In the genomic region with DNA sequence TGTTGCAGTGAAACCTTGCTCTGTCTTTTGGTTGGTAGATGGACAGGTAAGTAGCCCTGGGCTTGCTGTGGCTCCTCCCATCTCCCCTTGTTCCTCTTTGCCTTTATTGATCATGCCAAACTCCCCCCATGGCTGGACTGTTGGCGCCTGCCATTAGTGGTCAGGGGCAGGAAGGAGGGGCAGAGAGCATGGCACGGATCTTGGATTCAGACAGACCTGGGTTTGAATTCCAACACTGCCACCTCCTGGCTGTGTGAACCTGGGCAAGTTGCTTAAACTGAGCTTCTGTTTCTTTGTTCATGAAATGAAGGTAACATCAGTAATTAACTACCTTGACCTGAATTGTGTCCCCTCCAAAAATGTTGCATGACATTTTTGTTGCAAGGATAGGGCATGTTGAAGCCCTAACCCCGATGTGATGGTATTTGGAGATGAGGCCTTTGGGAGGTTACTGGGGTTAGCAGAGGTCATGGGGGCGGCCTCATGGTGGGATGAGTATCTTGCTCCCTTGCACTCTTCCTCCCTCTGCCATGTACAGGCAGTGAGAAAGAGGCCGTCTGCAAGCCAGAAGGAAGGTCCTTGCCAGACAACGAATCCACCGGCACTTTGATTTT, we compare ENCODE assay signal across 8 cellular contexts. TPM values are rescaled to one million over a fixed set of nuclear protein-coding genes. Genes with fewer than 3 reads are reported as not detected.
DNase-seq lines count a peak whose midpoint lies in the region; ATAC-seq and TF ChIP-seq lines count a peak whose summit lies in the region.

No MANE protein-coding gene starts in this region.

- H3K4me3 ChIP-seq in KMS-11 (IDR thresholded peaks at IDR 0.05; ENCODE audit: insufficient read depth, low read depth, low read length), result no peak overlapping the region
- no peak overlapping the region for H3K4me3 ChIP-seq in Peyer's patch
- H3K4me3 ChIP-seq in gastrocnemius medialis, result no peak overlapping the region

- no peak overlapping the region for H3K9ac ChIP-seq in KMS-11

- TF ChIP-seq POLR2A in Peyer's patch (IDR thresholded peaks at IDR 0.05) (no peak), gastrocnemius medialis (IDR thresholded peaks at IDR 0.05) (no peak)

- intact Hi-C loops in gastrocnemius medialis (cut with DNase I; ENCODE audit: low total_unique reads), result loop anchor here (5.0 to 10.0 kb wide), 2 partner anchors 100 to 323 kb away; a partner anchor contains a TSS

- no peaks in the 10 kb centered on the region for H4K20me1 ChIP-seq in KMS-11 (ENCODE audit: insufficient read depth)

- H3K79me2 ChIP-seq in KMS-11 (ENCODE audit: insufficient read depth, low read depth), result no peaks in the 10 kb centered on the region

- in situ Hi-C loops in gastrocnemius medialis (cut with MboI; ENCODE audit: low sequenced_read_pairs in 4 of 4), result loop anchor here (5.0 to 25.0 kb wide), 3 partner anchors 250 to 397 kb away; no protein-coding TSS in a partner anchor

- no peaks in the 10 kb centered on the region for H3K27me3 ChIP-seq in KMS-11 (ENCODE audit: insufficient read depth, low read depth)
- no peaks in the 10 kb centered on the region for H3K27me3 ChIP-seq in Peyer's patch
- H3K27me3 ChIP-seq in gastrocnemius medialis, result no peaks in the 10 kb centered on the region

- peaks cover 24% of the 10 kb centered on the region for H3K4me1 Mint-ChIP-seq in activated CD4-positive, alpha-beta T cell treated with anti-CD3 and anti-CD28 coated beads, Interleukin-2, amount 10 ng/mL, durations not matched to agents 7 days and 5 days

- no peaks in the 10 kb centered on the region for H3K9me3 Mint-ChIP-seq in activated CD4-positive, alpha-beta T cell treated with anti-CD3 and anti-CD28 coated beads, Interleukin-2, amount 10 ng/mL, durations not matched to agents 7 days and 5 days

- H3K27ac ChIP-seq in KMS-11 (no peak overlapping the region), Peyer's patch (no peak overlapping the region), gastrocnemius medialis (no peak overlapping the region)

- no peak overlapping the region for H2AFZ ChIP-seq in KMS-11 (ENCODE audit: low read depth)

- H3K36me3 ChIP-seq in KMS-11 (ENCODE audit: insufficient read depth) (no peaks in the 10 kb centered on the region), Peyer's patch (no peaks in the 10 kb centered on the region), gastrocnemius medialis (no peaks in the 10 kb centered on the region)

- H3K4me1 ChIP-seq in KMS-11 (ENCODE audit: low read depth, poor library complexity, severe bottlenecking) (no peaks in the 10 kb centered on the region), Peyer's patch (peaks cover 0 to 18% (median 0%) of the 10 kb centered on the region in 4 donors), gastrocnemius medialis (peaks cover 6 to 15% of the 10 kb centered on the region in 2 donors)

- no peaks in the 10 kb centered on the region for H3K27me3 Mint-ChIP-seq in activated CD4-positive, alpha-beta T cell treated with anti-CD3 and anti-CD28 coated beads, Interleukin-2, amount 10 ng/mL, durations not matched to agents 7 days and 5 days

- CTCF ChIA-PET in activated CD4-positive, alpha-beta T cell treated with anti-CD3 and anti-CD28 coated beads, Interleukin-2, amount 10 ng/mL, durations not matched to agents 7 days and 5 days (lab: Charles Lee), result interaction anchor here (1.0 to 3.9 kb wide), 13 partner anchors 8 to 483 kb away, joined by 3 to 26 read pairs (median 3); no protein-coding TSS in a partner anchor

- TF ChIP-seq CTCF in KMS-11 (conservative IDR thresholded peaks at IDR 0.05; ENCODE audit: low read depth, low read length) (peak; percentile 49), Peyer's patch (IDR thresholded peaks at IDR 0.05) (peak in 4 of 6 experiments; percentile 44 to 70 (median 69)), gastrocnemius medialis (IDR thresholded peaks at IDR 0.05 in 4 of 5, conservative IDR thresholded peaks at IDR 0.05 in 1 of 5) (peak in 4 of 5 experiments; percentile 22 to 38 (median 30))

- H3K9me3 ChIP-seq in Peyer's patch, result no peaks in the 10 kb centered on the region
- no peaks in the 10 kb centered on the region for H3K9me3 ChIP-seq in gastrocnemius medialis

- H3K27ac Mint-ChIP-seq in activated CD4-positive, alpha-beta T cell treated with anti-CD3 and anti-CD28 coated beads, Interleukin-2, amount 10 ng/mL, durations not matched to agents 7 days and 5 days, result peak overlapping the region; percentile 63

- POLR2A ChIA-PET in activated CD4-positive, alpha-beta T cell treated with anti-CD3 and anti-CD28 coated beads, Interleukin-2, amount 10 ng/mL, durations not matched to agents 7 days and 5 days (lab: Charles Lee), result no interaction called here

- H3K4me3 Mint-ChIP-seq in activated CD4-positive, alpha-beta T cell treated with anti-CD3 and anti-CD28 coated beads, Interleukin-2, amount 10 ng/mL, durations not matched to agents 7 days and 5 days, result no peak overlapping the region

- no peak for ATAC-seq in gastrocnemius medialis

- no peak overlapping the region for H3K4me2 ChIP-seq in KMS-11

- no peaks in the 10 kb centered on the region for H3K36me3 Mint-ChIP-seq in activated CD4-positive, alpha-beta T cell treated with anti-CD3 and anti-CD28 coated beads, Interleukin-2, amount 10 ng/mL, durations not matched to agents 7 days and 5 days (ENCODE audit: low read depth)

- DNase-seq in activated CD4-positive, alpha-beta T cell treated with anti-CD3 and anti-CD28 coated beads, Interleukin-2, amount 10 ng/mL, durations not matched to agents 7 days and 5 days, result peak; percentile 55
- no peak for DNase-seq in activated CD4-positive, alpha-beta T cell treated with anti-CD3 and anti-CD28 coated beads, Interleukin-2, amount 50 U/mL, for 1 hour
- DNase-seq in Peyer's patch (peak in 2 of 3 donors; percentile 67 to 70), fibroblast of peridontal ligament (ENCODE audit: extremely low read depth) (peak; percentile 42), gastrocnemius medialis (no peak), amniotic stem cell (lab: John Stamatoyannopoulos, UW) (no peak)
- DNase-seq in activated effector memory CD4-positive, alpha-beta T cell treated with Interleukin-2 at 50 U/mL for 16 hours, result no peak

RNA-seq across cellular contexts. Expression of a gene that starts 6.0 kb away (rescaled TPM):
- 1 to 10 TPM; 1.5 to 2.0 TPM for total RNA-seq in activated CD4-positive, alpha-beta T cell treated with anti-CD3 and anti-CD28 coated beads, Interleukin-2, amount 10 ng/mL, durations not matched to agents 7 days and 5 days
- 10 to 100 TPM in 3 of 4 donors, 1 to 10 TPM in 1; 8.3 to 24.1 (median 22.0) TPM for total RNA-seq in Peyer's patch
- total RNA-seq in gastrocnemius medialis, result under 1 TPM; 0.19 to 0.89 (median 0.62) TPM

Comparison
In these comparisons a context has a peak if more than half of its experiments do, and no peak if none do; other contexts are left out.
1. DNase-seq: peak in activated CD4-positive, alpha-beta T cell treated with anti-CD3 and anti-CD28 coated beads, Interleukin-2, amount 10 ng/mL, durations not matched to agents 7 days and 5 days (single experiment), Peyer's patch (2 of 3) and fibroblast of peridontal ligament (single experiment); none in activated CD4-positive, alpha-beta T cell treated with anti-CD3 and anti-CD28 coated beads, Interleukin-2, amount 50 U/mL, for 1 hour (single experiment), gastrocnemius medialis (0 of 2), activated effector memory CD4-positive, alpha-beta T cell treated with Interleukin-2 at 50 U/mL for 16 hours (single experiment) and amniotic stem cell (single experiment).
2. Peak in every context shown above with its lines, with median percentiles within 50 percentile points of each other: CTCF ChIP-seq.